10 cellular contexts compared by ENCODE assay signal in the genomic region with DNA sequence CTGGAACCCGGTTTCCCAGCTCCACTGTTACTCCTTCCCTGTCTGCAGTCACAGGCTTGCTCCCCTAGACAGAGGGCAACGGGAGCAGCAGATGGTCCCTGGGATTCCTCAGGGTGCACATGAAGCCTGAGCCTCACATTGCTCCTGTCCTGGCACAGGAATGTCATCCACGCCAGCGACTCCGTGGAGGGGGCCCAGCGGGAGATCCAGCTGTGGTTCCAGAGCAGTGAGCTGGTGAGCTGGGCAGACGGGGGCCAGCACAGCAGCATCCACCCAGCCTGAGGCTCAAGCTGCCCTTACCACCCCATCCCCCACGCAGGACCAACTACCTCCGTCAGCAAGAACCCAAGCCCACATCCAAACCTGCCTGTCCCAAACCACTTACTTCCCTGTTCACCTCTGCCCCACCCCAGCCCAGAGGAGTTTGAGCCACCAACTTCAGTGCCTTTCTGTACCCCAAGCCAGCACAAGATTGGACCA. TPM values are rescaled to one million over a fixed set of nuclear protein-coding genes. Genes with fewer than 3 reads are reported as not detected.
DNase-seq lines count a peak whose midpoint lies in the region; ATAC-seq, FAIRE-seq and TF ChIP-seq lines count a peak whose summit lies in the region.
"Had no signal": no experiment of that assay in that cellular context is flagged by ENCODE, and none has a peak within 500 bp of the region (broad histone marks: within the 10 kb centered on the region; RNA-seq: fewer than 3 reads in every experiment).

No MANE protein-coding gene starts in this region.

- SMC1A ChIA-PET in GM12878 (lab: Charles Lee; ENCODE audit: uncharacterized antibody, unreplicated experiment) = interaction anchor here (0.9 to 1.7 kb wide), 2 partner anchors 17 to 51 kb away, joined by 3 to 5 read pairs; no protein-coding TSS in a partner anchor

- H3K9me3 Mint-ChIP-seq in HFFc6 (no peaks in the 10 kb centered on the region), naive B cell (no peaks in the 10 kb centered on the region)

- H3K4me3 ChIP-seq in AG10803 (ENCODE audit: low read length) = peak overlapping the region; percentile 87
- peak overlapping the region; percentile 97 for H3K4me3 ChIP-seq in GM12878

- H3K79me2 ChIP-seq in GM12878 (ENCODE audit: control insufficient read depth, insufficient read depth, low read length) = peaks cover 2% of the 10 kb centered on the region; the same call in 1 of the 2 replicates

- no peak for FAIRE-seq in GM12878 (lab: Jason Lieb, UNC)

- peaks cover 8% of the 10 kb centered on the region for H3K36me3 Mint-ChIP-seq in HFFc6 (ENCODE audit: low read depth)
- no peaks in the 10 kb centered on the region for H3K36me3 Mint-ChIP-seq in naive B cell

- peak overlapping the region; percentile 73 for H3K4me2 ChIP-seq in GM12878 (ENCODE audit: control insufficient read depth, insufficient read depth)

- H3K27me3 ChIP-seq in GM12878 (replicated peaks in 1 of 2; ENCODE audit: control insufficient read depth in 2 of 2, insufficient read depth in 2 of 2, low read length in 1 of 2) = no peaks in the 10 kb centered on the region

- peak overlapping the region; percentile 75 for H3K27ac Mint-ChIP-seq in HFFc6
- peak overlapping the region; percentile 94 to 99 (median 99) for H3K27ac Mint-ChIP-seq in naive B cell

- H3K36me3 ChIP-seq in GM12878 (ENCODE audit: control insufficient read depth in 2 of 2, insufficient read depth in 2 of 2, low read length in 1 of 2) = no peaks in the 10 kb centered on the region

- H3K4me1 ChIP-seq in GM12878 (ENCODE audit: control insufficient read depth, insufficient read depth, low read length) = peaks cover 11% of the 10 kb centered on the region; the same call in 1 of the 2 replicates

- H3K9me3 ChIP-seq in GM12878 (replicated peaks; ENCODE audit: control insufficient read depth, insufficient read depth, low read length) = no peaks in the 10 kb centered on the region

- TF ChIP-seq CTCF in AG10803 (conservative IDR thresholded peaks at IDR 0.05; ENCODE audit: low read length) = no peak
- TF ChIP-seq CTCF in HFFc6 (IDR thresholded peaks at IDR 0.05) = no peak
- no peak for TF ChIP-seq CTCF in GM12878 (IDR thresholded peaks at IDR 0.05 in 2 of 3, conservative IDR thresholded peaks at IDR 0.05 in 1 of 3; ENCODE audit: control insufficient read depth in 2 of 3, extremely low read depth in 1 of 3, insufficient read depth in 1 of 3, low read depth in 3 of 3, low read length in 3 of 3)

- BruUV-seq in GM12878 (replicated peaks; lab: Mats Ljungman, UMichigan) = TSS peak; percentile 44

- WGBS in GM12878 (ENCODE audit: insufficient coverage, insufficient replicate concordance, low lambda C conversion rate, missing lambda C conversion rate) = 71% methylated on average over 9 of the region's 9 CpGs

- no peak for TF ChIP-seq EP300 in GM12878 (IDR thresholded peaks at IDR 0.05; ENCODE audit: borderline replicate concordance in 1 of 2, control insufficient read depth in 1 of 2, low read depth in 2 of 2, low read length in 2 of 2)

- H3K4me1 Mint-ChIP-seq in HFFc6 (ENCODE audit: low read depth) (peaks cover 19% of the 10 kb centered on the region), naive B cell (peaks cover 21 to 35% (median 22%) of the 10 kb centered on the region in 3 donors)

- POLR2A ChIA-PET in GM12878 (lab: Charles Lee) = interaction anchor here (0.6 to 2.5 kb wide), 3 partner anchors 17 to 126 kb away, joined by 3 to 9 read pairs (median 4); no protein-coding TSS in a partner anchor

- no peak for TF ChIP-seq RAD21 in GM12878 (IDR thresholded peaks at IDR 0.05; ENCODE audit: insufficient read depth, low read depth, low read length)

- CTCF ChIA-PET in GM12878 (lab: Yijun Ruan, JAX) = interaction anchor here (1.0 kb wide), 1 partner anchor 8 kb away, joined by 3 read pairs; no protein-coding TSS in a partner anchor

- H3K27me3 Mint-ChIP-seq in HFFc6 (ENCODE audit: insufficient read depth) = peaks cover 6% of the 10 kb centered on the region; the same call in 1 of the 2 replicates
- H3K27me3 Mint-ChIP-seq in naive B cell = no peaks in the 10 kb centered on the region

- RAD21 ChIA-PET in GM12878 (lab: Charles Lee; ENCODE audit: unreplicated experiment) = no interaction called here

- intact Hi-C loops in GM12878 (cut with micrococcal nuclease; ENCODE audit: unreplicated experiment) = no loop called here

- TF ChIP-seq POLR2A in GM12878 (IDR thresholded peaks at IDR 0.05; ENCODE audit: low read depth, low read length) = no peak

- peak overlapping the region; percentile 89 for H3K4me3 Mint-ChIP-seq in HFFc6
- H3K4me3 Mint-ChIP-seq in naive B cell = peak overlapping the region; percentile 82 to 98 (median 97)

- no peak overlapping the region for H2AFZ ChIP-seq in GM12878 (ENCODE audit: control insufficient read depth, low read depth, low read length)

- in situ Hi-C loops in GM12878 (cut with MboI) = no loop called here

- H4K20me1 ChIP-seq in GM12878 (ENCODE audit: control insufficient read depth, insufficient read depth) = no peaks in the 10 kb centered on the region

- H3K27ac ChIP-seq in GM12878 (ENCODE audit: control insufficient read depth, insufficient read depth) = peak overlapping the region; percentile 73; the same call in 1 of the 2 replicates

- no peak for ATAC-seq in GM12878
- peak in 1 of 2 donors; percentile 12 for ATAC-seq in naive B cell (ENCODE audit: low read depth in 2 of 2)
- ATAC-seq in HG02623 (IDR thresholded peaks at IDR 0.05; ENCODE audit: unreplicated experiment) = no peak

- DNase-seq in AG10803 (ENCODE audit: low read depth) (no peak), HFFc6 (no peak), GM12878 (ENCODE audit: low read depth, low spot score) (no peak), naive B cell (no peak), SIG-M5 (lab: John Stamatoyannopoulos, UW) (no peak), NOMO-1 treated with DMSO at 0.1 percent for 48 hours (lab: John Stamatoyannopoulos, UW; ENCODE audit: unreplicated experiment) (no peak), NCI-H524 treated with DMSO at 0.1 percent for 48 hours (lab: John Stamatoyannopoulos, UW) (no peak)
- DNase-seq: foreskin melanocyte, NCI-H510A had no signal

- H3K9ac ChIP-seq in GM12878 (ENCODE audit: control insufficient read depth, insufficient read depth, low read length) = peak overlapping the region; percentile 88; the same call in 1 of the 2 replicates

RNA-seq across cellular contexts. Expression of gene DECR2, which starts 1.6 kb away (rescaled TPM):
- total RNA-seq in HFFc6 (2021; fragmentation: NEBNext Ultra II Directional; extraction: Animal tissue kit (Norgen Biotek cat#: 25700)) = 10 to 100 TPM; 14.0 to 20.3 (median 16.0) TPM
- 5.9 and 9.1 TPM in 2 replicates for total RNA-seq in GM12878 (2013; cell fraction: nucleolus; rRNA removed)
- total RNA-seq in GM12878 (2014; rRNA removed) = 7.2 and 8.0 TPM in 2 replicates
- total RNA-seq in GM12878 (2014; rRNA removed; fragmentation: Illumina TruSeq; extraction: Trizol) = 4.0 and 4.7 TPM in 2 replicates
- 13.0 and 13.1 TPM in 2 replicates for total RNA-seq in GM12878 (2021)
- polyA plus RNA-seq in GM12878 (2011; ENCODE audit: low read depth) = 4.2 TPM
- 2.0 TPM in 2 replicates for polyA plus RNA-seq in GM12878 (2011; rRNA removed)
- polyA plus RNA-seq in GM12878 (2011; cell fraction: cytosol; rRNA removed) = 4.1 and 7.0 TPM in 2 replicates
- polyA plus RNA-seq in GM12878 (2011; cell fraction: nucleus; rRNA removed) = 15.3 and 20.1 TPM in 2 replicates
- polyA plus RNA-seq in GM12878 (2012) = 5.8 and 8.8 TPM in 2 replicates
- 2.9 and 3.1 TPM in 2 replicates for polyA plus RNA-seq in GM12878 (2014; fragmentation: Illumina TruSeq; extraction: Trizol)
- 1 to 10 TPM in 1 of 2 experiments, under 1 TPM in 1; 0.53 to 1.8 TPM for polyA plus RNA-seq in GM12878 (2014; fragmentation: Nextera tagmentation; extraction: Ambion mirVana)
- 20.3 and 21.5 TPM in 2 replicates for polyA plus RNA-seq in GM12878 (2014; rRNA removed)
- 10 to 100 TPM; 16.1 to 16.4 TPM for polyA plus RNA-seq in GM12878 (2016; fragmentation: Nextera tagmentation; extraction: Ambion mirVana)
- 0.80 and 0.98 TPM in 2 replicates for polyA minus RNA-seq in GM12878 (2011; rRNA and poly(A)+ RNA removed)
- 3.9 and 4.1 TPM in 2 replicates for polyA minus RNA-seq in GM12878 (2011; cell fraction: cytosol; rRNA and poly(A)+ RNA removed)
- polyA minus RNA-seq in GM12878 (2011; cell fraction: nucleus; rRNA and poly(A)+ RNA removed) = 1.5 and 2.6 TPM in 2 replicates
- 1 to 10 TPM; 3.8 to 9.4 (median 5.2) TPM for polyA plus RNA-seq in naive B cell (ENCODE audit: low read depth in 6 of 6)

RNA-seq across cellular contexts. Expression of gene NME4, which starts 3.1 kb away (rescaled TPM):
- total RNA-seq in HFFc6 (2021; fragmentation: NEBNext Ultra II Directional; extraction: Animal tissue kit (Norgen Biotek cat#: 25700)) = 100 to 1,000 TPM; 153 to 276 (median 158) TPM
- total RNA-seq in GM12878 (2013; cell fraction: nucleolus; rRNA removed) = 20.8 and 21.3 TPM in 2 replicates
- total RNA-seq in GM12878 (2014; rRNA removed) (123 and 142 TPM in 2 replicates), GM12878 (2014; rRNA removed; fragmentation: Illumina TruSeq; extraction: Trizol) (60.4 and 63.0 TPM in 2 replicates), GM12878 (2021) (133 and 141 TPM in 2 replicates)
- polyA plus RNA-seq in GM12878 (2011; ENCODE audit: low read depth) = 39.2 TPM
- polyA plus RNA-seq in GM12878 (2011; rRNA removed) (5.0 and 11.1 TPM in 2 replicates), GM12878 (2014; fragmentation: Illumina TruSeq; extraction: Trizol) (28.2 and 60.5 TPM in 2 replicates), GM12878 (2014; fragmentation: Nextera tagmentation; extraction: Ambion mirVana) (10 to 100 TPM; 11.0 to 15.3 TPM), GM12878 (2014; rRNA removed) (235 and 245 TPM in 2 replicates), GM12878 (2016; fragmentation: Nextera tagmentation; extraction: Ambion mirVana) (100 to 1,000 TPM; 132 to 161 TPM), naive B cell (ENCODE audit: low read depth in 6 of 6) (100 to 1,000 TPM in 1 of 6 donors, 10 to 100 TPM in 5; 56.9 to 104 (median 65.1) TPM)
- polyA plus RNA-seq in GM12878 (2011; cell fraction: cytosol; rRNA removed) = 14.1 and 21.2 TPM in 2 replicates
- polyA plus RNA-seq in GM12878 (2011; cell fraction: nucleus; rRNA removed) = 11.7 and 12.6 TPM in 2 replicates
- polyA plus RNA-seq in GM12878 (2012) = 101 and 103 TPM in 2 replicates
- 2.3 and 4.6 TPM in 2 replicates for polyA minus RNA-seq in GM12878 (2011; rRNA and poly(A)+ RNA removed)
- 12.4 and 18.3 TPM in 2 replicates for polyA minus RNA-seq in GM12878 (2011; cell fraction: cytosol; rRNA and poly(A)+ RNA removed)
- polyA minus RNA-seq in GM12878 (2011; cell fraction: nucleus; rRNA and poly(A)+ RNA removed) = 1.5 and 2.6 TPM in 2 replicates

RNA-seq across cellular contexts. Expression of gene PGAP6, which starts 18.3 kb away (rescaled TPM):
- total RNA-seq in HFFc6 (2021; fragmentation: NEBNext Ultra II Directional; extraction: Animal tissue kit (Norgen Biotek cat#: 25700)) = 10 to 100 TPM; 50.6 to 69.7 (median 59.7) TPM
- total RNA-seq in GM12878 (2013; cell fraction: nucleolus; rRNA removed) = 38.0 and 48.1 TPM in 2 replicates
- total RNA-seq in GM12878 (2014; rRNA removed) (42.5 and 48.8 TPM in 2 replicates), GM12878 (2014; rRNA removed; fragmentation: Illumina TruSeq; extraction: Trizol) (19.7 and 24.2 TPM in 2 replicates), GM12878 (2021) (40.7 and 43.5 TPM in 2 replicates)
- polyA plus RNA-seq in GM12878 (2011; ENCODE audit: low read depth) = 8.8 TPM
- polyA plus RNA-seq in GM12878 (2011; rRNA removed) (10.9 and 32.0 TPM in 2 replicates), GM12878 (2014; fragmentation: Illumina TruSeq; extraction: Trizol) (2.8 and 12.6 TPM in 2 replicates), GM12878 (2014; fragmentation: Nextera tagmentation; extraction: Ambion mirVana) (1 to 10 TPM in 1 of 2 experiments, under 1 TPM in 1; 0.76 to 2.9 TPM), GM12878 (2014; rRNA removed) (44.4 and 58.3 TPM in 2 replicates), GM12878 (2016; fragmentation: Nextera tagmentation; extraction: Ambion mirVana) (1 to 10 TPM; 3.7 to 5.6 TPM), naive B cell (ENCODE audit: low read depth in 6 of 6) (10 to 100 TPM in 5 of 6 donors, 1 to 10 TPM in 1; 7.1 to 24.3 (median 17.2) TPM)
- 87.8 and 103 TPM in 2 replicates for polyA plus RNA-seq in GM12878 (2011; cell fraction: cytosol; rRNA removed)
- 103 and 128 TPM in 2 replicates for polyA plus RNA-seq in GM12878 (2011; cell fraction: nucleus; rRNA removed)
- 28.8 and 33.5 TPM in 2 replicates for polyA plus RNA-seq in GM12878 (2012)
- polyA minus RNA-seq in GM12878 (2011; rRNA and poly(A)+ RNA removed) = 79.7 and 138 TPM in 2 replicates
- polyA minus RNA-seq in GM12878 (2011; cell fraction: cytosol; rRNA and poly(A)+ RNA removed) = 32.0 and 38.6 TPM in 2 replicates
- polyA minus RNA-seq in GM12878 (2011; cell fraction: nucleus; rRNA and poly(A)+ RNA removed) = 24.1 and 43.6 TPM in 2 replicates

RNA-seq across cellular contexts. Expression of gene RAB11FIP3, which starts 25.3 kb away (rescaled TPM):
- total RNA-seq in HFFc6 (2021; fragmentation: NEBNext Ultra II Directional; extraction: Animal tissue kit (Norgen Biotek cat#: 25700)) = 10 to 100 TPM; 30.3 to 36.9 (median 33.9) TPM
- total RNA-seq in GM12878 (2013; cell fraction: nucleolus; rRNA removed) = 79.4 and 83.5 TPM in 2 replicates
- total RNA-seq in GM12878 (2014; rRNA removed) = 11.3 and 11.4 TPM in 2 replicates
- total RNA-seq in GM12878 (2014; rRNA removed; fragmentation: Illumina TruSeq; extraction: Trizol) = 9.1 and 9.8 TPM in 2 replicates
- 25.6 and 27.3 TPM in 2 replicates for total RNA-seq in GM12878 (2021)
- polyA plus RNA-seq in GM12878 (2011; ENCODE audit: low read depth) = 5.8 TPM
- polyA plus RNA-seq in GM12878 (2011; rRNA removed) = 5.3 and 6.3 TPM in 2 replicates
- 7.6 and 7.7 TPM in 2 replicates for polyA plus RNA-seq in GM12878 (2011; cell fraction: cytosol; rRNA removed)
- polyA plus RNA-seq in GM12878 (2011; cell fraction: nucleus; rRNA removed) = 34.2 and 58.7 TPM in 2 replicates
- 17.0 and 20.0 TPM in 2 replicates for polyA plus RNA-seq in GM12878 (2012)
- 3.3 and 9.2 TPM in 2 replicates for polyA plus RNA-seq in GM12878 (2014; fragmentation: Illumina TruSeq; extraction: Trizol)
- 1 to 10 TPM; 1.2 to 1.3 TPM for polyA plus RNA-seq in GM12878 (2014; fragmentation: Nextera tagmentation; extraction: Ambion mirVana)
- 17.1 and 22.4 TPM in 2 replicates for polyA plus RNA-seq in GM12878 (2014; rRNA removed)
- polyA plus RNA-seq in GM12878 (2016; fragmentation: Nextera tagmentation; extraction: Ambion mirVana) = 1 to 10 TPM; 1.5 to 1.7 TPM
- polyA minus RNA-seq in GM12878 (2011; rRNA and poly(A)+ RNA removed) = 7.0 and 16.6 TPM in 2 replicates
- polyA minus RNA-seq in GM12878 (2011; cell fraction: cytosol; rRNA and poly(A)+ RNA removed) = 7.1 and 7.3 TPM in 2 replicates
- 8.1 and 17.4 TPM in 2 replicates for polyA minus RNA-seq in GM12878 (2011; cell fraction: nucleus; rRNA and poly(A)+ RNA removed)
- polyA plus RNA-seq in naive B cell (ENCODE audit: low read depth in 6 of 6) = 1 to 10 TPM; 1.0 to 4.8 (median 1.9) TPM

RNA-seq across cellular contexts. Expression of gene MRPL28, which starts 29.8 kb away (rescaled TPM):
- total RNA-seq in HFFc6 (2021; fragmentation: NEBNext Ultra II Directional; extraction: Animal tissue kit (Norgen Biotek cat#: 25700)) = 100 to 1,000 TPM; 105 to 131 (median 129) TPM
- 15.1 and 16.4 TPM in 2 replicates for total RNA-seq in GM12878 (2013; cell fraction: nucleolus; rRNA removed)
- total RNA-seq in GM12878 (2014; rRNA removed) (146 and 151 TPM in 2 replicates), GM12878 (2014; rRNA removed; fragmentation: Illumina TruSeq; extraction: Trizol) (70.1 and 75.0 TPM in 2 replicates), GM12878 (2021) (107 and 115 TPM in 2 replicates)
- 33.5 TPM for polyA plus RNA-seq in GM12878 (2011; ENCODE audit: low read depth)
- polyA plus RNA-seq in GM12878 (2011; rRNA removed) (74.1 and 113 TPM in 2 replicates), GM12878 (2014; fragmentation: Illumina TruSeq; extraction: Trizol) (33.3 and 105 TPM in 2 replicates), GM12878 (2014; fragmentation: Nextera tagmentation; extraction: Ambion mirVana) (10 to 100 TPM in 1 of 2 experiments, 1 to 10 TPM in 1; 1.6 to 17.9 TPM), GM12878 (2014; rRNA removed) (169 and 186 TPM in 2 replicates), GM12878 (2016; fragmentation: Nextera tagmentation; extraction: Ambion mirVana) (100 to 1,000 TPM; 165 to 185 TPM), naive B cell (ENCODE audit: low read depth in 6 of 6) (10 to 100 TPM; 60.1 to 76.8 (median 65.7) TPM)
- 182 and 250 TPM in 2 replicates for polyA plus RNA-seq in GM12878 (2011; cell fraction: cytosol; rRNA removed)
- 108 and 155 TPM in 2 replicates for polyA plus RNA-seq in GM12878 (2011; cell fraction: nucleus; rRNA removed)
- polyA plus RNA-seq in GM12878 (2012) = 66.3 and 76.9 TPM in 2 replicates
- 49.0 and 63.2 TPM in 2 replicates for polyA minus RNA-seq in GM12878 (2011; rRNA and poly(A)+ RNA removed)
- polyA minus RNA-seq in GM12878 (2011; cell fraction: cytosol; rRNA and poly(A)+ RNA removed) = 25.3 and 25.8 TPM in 2 replicates
- 11.0 and 16.1 TPM in 2 replicates for polyA minus RNA-seq in GM12878 (2011; cell fraction: nucleus; rRNA and poly(A)+ RNA removed)
